Comparison of ENCODE assay signal across 11 cellular contexts in the genomic region with DNA sequence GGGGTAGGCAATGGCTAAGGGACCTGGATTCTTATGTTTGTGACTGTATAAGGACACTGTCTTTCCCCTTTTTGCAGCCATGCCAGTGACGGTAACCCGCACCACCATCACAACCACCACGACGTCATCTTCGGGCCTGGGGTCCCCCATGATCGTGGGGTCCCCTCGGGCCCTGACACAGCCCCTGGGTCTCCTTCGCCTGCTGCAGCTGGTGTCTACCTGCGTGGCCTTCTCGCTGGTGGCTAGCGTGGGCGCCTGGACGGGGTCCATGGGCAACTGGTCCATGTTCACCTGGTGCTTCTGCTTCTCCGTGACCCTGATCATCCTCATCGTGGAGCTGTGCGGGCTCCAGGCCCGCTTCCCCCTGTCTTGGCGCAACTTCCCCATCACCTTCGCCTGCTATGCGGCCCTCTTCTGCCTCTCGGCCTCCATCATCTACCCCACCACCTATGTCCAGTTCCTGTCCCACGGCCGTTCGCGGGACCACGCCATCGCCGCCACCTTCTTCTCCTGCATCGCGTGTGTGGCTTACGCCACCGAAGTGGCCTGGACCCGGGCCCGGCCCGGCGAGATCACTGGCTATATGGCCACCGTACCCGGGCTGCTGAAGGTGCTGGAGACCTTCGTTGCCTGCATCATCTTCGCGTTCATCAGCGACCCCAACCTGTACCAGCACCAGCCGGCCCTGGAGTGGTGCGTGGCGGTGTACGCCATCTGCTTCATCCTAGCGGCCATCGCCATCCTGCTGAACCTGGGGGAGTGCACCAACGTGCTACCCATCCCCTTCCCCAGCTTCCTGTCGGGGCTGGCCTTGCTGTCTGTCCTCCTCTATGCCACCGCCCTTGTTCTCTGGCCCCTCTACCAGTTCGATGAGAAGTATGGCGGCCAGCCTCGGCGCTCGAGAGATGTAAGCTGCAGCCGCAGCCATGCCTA. TPM values are rescaled to one million over a fixed set of nuclear protein-coding genes. Genes with fewer than 3 reads are reported as not detected.
DNase-seq lines count a peak whose midpoint lies in the region; ATAC-seq and TF ChIP-seq lines count a peak whose summit lies in the region.
"Had no signal": no experiment of that assay in that cellular context is flagged by ENCODE, and none has a peak within 500 bp of the region (broad histone marks: within the 10 kb centered on the region; RNA-seq: fewer than 3 reads in every experiment).

No MANE protein-coding gene starts in this region.

- peak overlapping the region; percentile 57 for H3K27ac ChIP-seq in BLaER1

- H3K9me3 Mint-ChIP-seq in Calu3 (ENCODE audit: low read depth, unreplicated experiment), result no peaks in the 10 kb centered on the region
- no peaks in the 10 kb centered on the region for H3K9me3 Mint-ChIP-seq in activated T-helper 17 cell treated with anti-CD3 and anti-CD28 coated beads, Interleukin-2, amount 50 U/mL, for 72 hours
- no peaks in the 10 kb centered on the region for H3K9me3 Mint-ChIP-seq in nephron

- ATAC-seq in activated T-helper 17 cell treated with anti-CD3 and anti-CD28 coated beads, Interleukin-2, amount 50 U/mL, for 72 hours (replicated peaks), result no peak
- no peak for ATAC-seq in HG03432 (IDR thresholded peaks at IDR 0.05; ENCODE audit: unreplicated experiment)

- intact Hi-C loops in Calu3 (cut with micrococcal nuclease; ENCODE audit: unreplicated experiment), result no loop called here

- H3K27ac Mint-ChIP-seq in Calu3 (ENCODE audit: unreplicated experiment) (peak overlapping the region; percentile 78), nephron (peak overlapping the region in 2 of 3 experiments; percentile 27 to 49)
- peak overlapping the region; percentile 55 for H3K27ac Mint-ChIP-seq in activated T-helper 17 cell treated with anti-CD3 and anti-CD28 coated beads, Interleukin-2, amount 50 U/mL, for 72 hours

- peak overlapping the region; percentile 43 for H3K4me3 Mint-ChIP-seq in Calu3 (ENCODE audit: low read depth, unreplicated experiment)
- H3K4me3 Mint-ChIP-seq in activated T-helper 17 cell treated with anti-CD3 and anti-CD28 coated beads, Interleukin-2, amount 50 U/mL, for 72 hours, result peak overlapping the region; percentile 35
- H3K4me3 Mint-ChIP-seq in nephron, result peak overlapping the region; percentile 18 to 63 (median 33)

- no peaks in the 10 kb centered on the region for H3K9me3 ChIP-seq in BLaER1
- H3K9me3 ChIP-seq: sigmoid colon had no signal

- no peak for TF ChIP-seq CTCF in Calu3 (IDR thresholded peaks at IDR 0.05; ENCODE audit: unreplicated experiment)
- TF ChIP-seq CTCF in nephron (IDR thresholded peaks at IDR 0.05; ENCODE audit: unreplicated experiment in 3 of 3), result no peak

- H4K20me1 ChIP-seq in BLaER1, result peaks cover 69% of the 10 kb centered on the region

- H3K36me3 Mint-ChIP-seq in Calu3 (ENCODE audit: insufficient read depth, unreplicated experiment) (peaks cover 91% of the 10 kb centered on the region), nephron (ENCODE audit: low read depth) (peaks cover 44% of the 10 kb centered on the region)
- peaks cover 69% of the 10 kb centered on the region for H3K36me3 Mint-ChIP-seq in activated T-helper 17 cell treated with anti-CD3 and anti-CD28 coated beads, Interleukin-2, amount 50 U/mL, for 72 hours (ENCODE audit: low read depth)

- no TSS peak for BruUV-seq in Calu3 (replicated peaks; lab: Mats Ljungman, UMichigan)

- H3K27me3 ChIP-seq in BLaER1, result no peaks in the 10 kb centered on the region

- CTCF ChIA-PET in Calu3 (lab: Charles Lee), result no interaction called here

- peaks cover 51% of the 10 kb centered on the region for H3K36me3 ChIP-seq in BLaER1

- peak; percentile 12 for DNase-seq in Calu3
- DNase-seq in RPMI8226, result no peak
- DNase-seq in hepatic stellate cell (ENCODE audit: low spot score), result no peak
- DNase-seq: kidney glomerular epithelial cell, NCI-H1092 treated with DMSO at 0.1 percent for 48 hours, NCI-H446 treated with DMSO at 0.1 percent for 48 hours, sigmoid colon had no signal

- peaks cover 82% of the 10 kb centered on the region for H3K4me1 ChIP-seq in BLaER1

- H3K4me1 Mint-ChIP-seq in Calu3 (ENCODE audit: low read depth, unreplicated experiment) (peaks cover 57% of the 10 kb centered on the region), nephron (peaks cover 46% of the 10 kb centered on the region)
- peaks cover 36% of the 10 kb centered on the region for H3K4me1 Mint-ChIP-seq in activated T-helper 17 cell treated with anti-CD3 and anti-CD28 coated beads, Interleukin-2, amount 50 U/mL, for 72 hours

- H3K27me3 Mint-ChIP-seq in Calu3 (ENCODE audit: unreplicated experiment) (no peaks in the 10 kb centered on the region), nephron (ENCODE audit: low read depth) (no peaks in the 10 kb centered on the region)
- H3K27me3 Mint-ChIP-seq in activated T-helper 17 cell treated with anti-CD3 and anti-CD28 coated beads, Interleukin-2, amount 50 U/mL, for 72 hours, result no peaks in the 10 kb centered on the region

- peak overlapping the region; percentile 62; the same call in 1 of the 2 replicates for H3K9ac ChIP-seq in BLaER1

- peak overlapping the region; percentile 43 for H3K4me3 ChIP-seq in BLaER1
- H3K4me3 ChIP-seq: sigmoid colon had no signal

- peak overlapping the region; percentile 91 for H3K4me2 ChIP-seq in BLaER1

RNA-seq across cellular contexts. Expression of a gene that starts 6.0 kb away (rescaled TPM):
- total RNA-seq in Calu3 (2022), result 366 and 464 TPM in 2 replicates
- total RNA-seq in activated T-helper 17 cell treated with anti-CD3 and anti-CD28 coated beads, Interleukin-2, amount 50 U/mL, for 72 hours, result 10 to 100 TPM; 48.8 to 72.8 TPM

RNA-seq across cellular contexts. Expression of a gene that starts 8.3 kb away (rescaled TPM):
- 45.4 and 59.6 TPM in 2 replicates for total RNA-seq in Calu3 (2022)
- total RNA-seq in activated T-helper 17 cell treated with anti-CD3 and anti-CD28 coated beads, Interleukin-2, amount 50 U/mL, for 72 hours, result not detected
- total RNA-seq: sigmoid colon had no signal

RNA-seq across cellular contexts. Expression of a gene that starts 35.4 kb away (rescaled TPM):
- total RNA-seq in Calu3 (2022), result not detected in 2 replicates
- total RNA-seq in activated T-helper 17 cell treated with anti-CD3 and anti-CD28 coated beads, Interleukin-2, amount 50 U/mL, for 72 hours, result not detected
- total RNA-seq: sigmoid colon had no signal

RNA-seq across cellular contexts. Expression of a gene that starts 49.6 kb away (rescaled TPM):
- 0.15 TPM in 1 of 2 replicates, not detected in the other for total RNA-seq in Calu3 (2022)
- not detected for total RNA-seq in activated T-helper 17 cell treated with anti-CD3 and anti-CD28 coated beads, Interleukin-2, amount 50 U/mL, for 72 hours

Comparison
In these comparisons a context has a peak if more than half of its experiments do, and no peak if none do; other contexts are left out.
1. RNA of a gene that starts 8.3 kb away (total RNA-seq): 45.4 to 59.6 TPM in Calu3; not detected in activated T-helper 17 cell treated with anti-CD3 and anti-CD28 coated beads, Interleukin-2, amount 50 U/mL, for 72 hours; every median in the first group is over 10 times any median in the second.
2. Peak in every context shown above with its lines, with median percentiles within 50 percentile points of each other: H3K27ac Mint-ChIP-seq and H3K4me3 Mint-ChIP-seq.